ENCODE assay signal across 16 cellular contexts in the genomic region with DNA sequence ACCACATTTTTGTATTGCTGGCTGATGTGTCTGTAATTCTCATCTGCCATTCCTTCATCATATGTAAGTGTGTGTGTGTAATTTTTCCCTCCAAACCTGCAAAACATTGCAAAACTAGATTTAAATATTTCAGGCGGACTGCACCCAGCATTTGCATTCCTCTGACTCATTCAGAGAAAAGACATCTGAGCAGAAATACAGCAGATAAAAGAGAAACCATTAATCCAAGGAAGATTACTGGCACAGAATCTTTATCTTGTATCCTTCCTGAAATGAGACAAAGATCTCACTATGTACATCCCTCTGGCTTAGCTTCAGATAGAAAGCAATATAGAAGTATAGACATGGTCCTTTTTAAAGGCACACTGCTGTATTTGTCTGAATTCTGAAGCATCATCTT.
A peak's percentile ranks its signal among the peaks of the same experiment; 100 is the strongest.
DNase-seq lines count a peak whose midpoint lies in the region; ATAC-seq and TF ChIP-seq lines count a peak whose summit lies in the region.
"Had no signal": no experiment of that assay in that cellular context is flagged by ENCODE, and none has a peak within 500 bp of the region (broad histone marks: within the 10 kb centered on the region; RNA-seq: fewer than 3 reads in every experiment).

No MANE protein-coding gene starts in this region.

- no peaks in the 10 kb centered on the region for H3K27me3 ChIP-seq in breast epithelium
- H3K27me3 ChIP-seq: SJCRH30 had no signal

- H3K4me1 Mint-ChIP-seq in MCF 10A (ENCODE audit: insufficient read depth, unreplicated experiment) (no peaks in the 10 kb centered on the region), brain (peaks cover 69% of the 10 kb centered on the region), nephron (peaks cover 52% of the 10 kb centered on the region)
- H3K4me1 Mint-ChIP-seq: CD14-positive monocyte had no signal

- POLR2A ChIA-PET in MCF 10A (lab: Yijun Ruan, JAX) = no interaction called here

- no peaks in the 10 kb centered on the region for H3K27me3 Mint-ChIP-seq in MCF 10A (ENCODE audit: insufficient read depth, unreplicated experiment)
- no peaks in the 10 kb centered on the region for H3K27me3 Mint-ChIP-seq in brain
- no peaks in the 10 kb centered on the region for H3K27me3 Mint-ChIP-seq in nephron (ENCODE audit: low read depth)

- no peak for ATAC-seq in GM21528 (IDR thresholded peaks at IDR 0.05; ENCODE audit: low FRiP score, unreplicated experiment)

- TF ChIP-seq POLR2A in breast epithelium (IDR thresholded peaks at IDR 0.05) = no peak

- H3K4me3 Mint-ChIP-seq in MCF 10A (ENCODE audit: unreplicated experiment) (no peak overlapping the region), brain (no peak overlapping the region), nephron (no peak overlapping the region)
- H3K4me3 Mint-ChIP-seq: CD14-positive monocyte had no signal

- DNase-seq in MCF 10A (ENCODE audit: unreplicated experiment) (peak; percentile 10), breast epithelium (ENCODE audit: low spot score in 2 of 2) (no peak), NCI-H2081 (lab: John Stamatoyannopoulos, UW) (no peak), NAMALWA (ENCODE audit: low spot score) (no peak), SIG-M5 (lab: John Stamatoyannopoulos, UW) (no peak)
- DNase-seq: 8988T, DMS79, GDM1, GOT3, NCI-H1930, NCI-H510A, SJCRH30 had no signal

- no peaks in the 10 kb centered on the region for H3K9me3 ChIP-seq in breast epithelium
- H3K9me3 ChIP-seq: SJCRH30 had no signal

- no peak overlapping the region for H3K27ac Mint-ChIP-seq in MCF 10A (ENCODE audit: low read depth, unreplicated experiment)
- peak overlapping the region in 4 of 5 experiments; percentile 30 to 92 (median 77) for H3K27ac Mint-ChIP-seq in brain
- H3K27ac Mint-ChIP-seq in nephron = peak overlapping the region in 2 of 3 experiments; percentile 32 to 64
- H3K27ac Mint-ChIP-seq: CD14-positive monocyte had no signal

- no peaks in the 10 kb centered on the region for H3K4me1 ChIP-seq in breast epithelium

- intact Hi-C loops in MCF 10A (cut with micrococcal nuclease) (no loop called here), breast epithelium (cut with DNase I; ENCODE audit: low total_unique reads) (no loop called here)

- H3K9me3 Mint-ChIP-seq in MCF 10A (ENCODE audit: unreplicated experiment) (no peaks in the 10 kb centered on the region), brain (no peaks in the 10 kb centered on the region), nephron (no peaks in the 10 kb centered on the region)
- H3K9me3 Mint-ChIP-seq: CD14-positive monocyte had no signal

- BruUV-seq in MCF 10A (replicated peaks; lab: Mats Ljungman, UMichigan) = no TSS peak

- H3K36me3 ChIP-seq in breast epithelium = no peaks in the 10 kb centered on the region
- H3K36me3 ChIP-seq: SJCRH30 had no signal

- no peak overlapping the region for H3K4me3 ChIP-seq in breast epithelium
- H3K4me3 ChIP-seq: SJCRH30 had no signal

- CTCF ChIA-PET in MCF 10A (lab: Yijun Ruan, JAX) = interaction anchor here (0.6 to 2.0 kb wide), 2 partner anchors 57 to 88 kb away, joined by 3 to 5 read pairs; no protein-coding TSS in a partner anchor

- no peak overlapping the region for H3K27ac ChIP-seq in breast epithelium
- H3K27ac ChIP-seq: SJCRH30 had no signal

- TF ChIP-seq CTCF in MCF 10A (IDR thresholded peaks at IDR 0.05; ENCODE audit: unreplicated experiment) = no peak
- no peak for TF ChIP-seq CTCF in breast epithelium (IDR thresholded peaks at IDR 0.05)
- TF ChIP-seq CTCF in brain (conservative IDR thresholded peaks at IDR 0.05) = no peak
- TF ChIP-seq CTCF in nephron (IDR thresholded peaks at IDR 0.05; ENCODE audit: unreplicated experiment in 3 of 3) = no peak

- no peaks in the 10 kb centered on the region for H3K36me3 Mint-ChIP-seq in MCF 10A (ENCODE audit: insufficient read depth, unreplicated experiment)
- H3K36me3 Mint-ChIP-seq in brain = no peaks in the 10 kb centered on the region
- no peaks in the 10 kb centered on the region for H3K36me3 Mint-ChIP-seq in nephron (ENCODE audit: low read depth)
- H3K36me3 Mint-ChIP-seq: CD14-positive monocyte had no signal
